ENCODE assay signal across 17 cellular contexts in genomic region chr2:43388371-43388770, GRCh38.
DNase-seq lines count a peak whose midpoint lies in the region; ATAC-seq and TF ChIP-seq lines count a peak whose summit lies in the region.
"Had no signal": no experiment of that assay in that cellular context is flagged by ENCODE, and none has a peak within 500 bp of the region (broad histone marks: within the 10 kb centered on the region; RNA-seq: fewer than 3 reads in every experiment).

No MANE protein-coding gene starts in this region.

- H3K9me3 ChIP-seq in SJCRH30 (replicated peaks): no peaks in the 10 kb centered on the region
- no peaks in the 10 kb centered on the region for H3K9me3 ChIP-seq in thyroid gland
- no peaks in the 10 kb centered on the region for H3K9me3 ChIP-seq in stomach
- H3K9me3 ChIP-seq: MG63 had no signal

- no peak overlapping the region for H3K4me3 ChIP-seq in KMS-11 (IDR thresholded peaks at IDR 0.05; ENCODE audit: insufficient read depth, low read depth, low read length)
- no peak overlapping the region for H3K4me3 ChIP-seq in SJCRH30
- no peak overlapping the region for H3K4me3 ChIP-seq in thyroid gland (replicated peaks in 1 of 3)
- no peak overlapping the region for H3K4me3 ChIP-seq in stomach
- H3K4me3 ChIP-seq: MG63 had no signal

- no peak for TF ChIP-seq EP300 in stomach (IDR thresholded peaks at IDR 0.05)

- H3K4me1 ChIP-seq in KMS-11 (ENCODE audit: low read depth, poor library complexity, severe bottlenecking) (peaks cover 85% of the 10 kb centered on the region), SJCRH30 (peaks cover 17% of the 10 kb centered on the region), thyroid gland (peaks cover 29 to 34% of the 10 kb centered on the region in 2 donors), stomach (peaks cover 4 to 48% (median 28%) of the 10 kb centered on the region in 4 donors)

- no peaks in the 10 kb centered on the region for H3K27me3 Mint-ChIP-seq in mesothelial cell of epicardium (ENCODE audit: low read depth)

- H3K9me3 Mint-ChIP-seq in mesothelial cell of epicardium: no peaks in the 10 kb centered on the region
- H3K9me3 Mint-ChIP-seq: H9 had no signal

- TF ChIP-seq POLR2A in thyroid gland (IDR thresholded peaks at IDR 0.05): no peak
- TF ChIP-seq POLR2A in stomach (IDR thresholded peaks at IDR 0.05): no peak

- DNase-seq in SJCRH30 (peak; percentile 13 to 79), mesothelial cell of epicardium (ENCODE audit: low spot score in 2 of 2, unreplicated experiment in 2 of 2) (no peak), thyroid gland (no peak), NCI-H345 treated with DMSO at 0.1 percent for 48 hours (lab: John Stamatoyannopoulos, UW; ENCODE audit: unreplicated experiment) (no peak), stomach (no peak)
- DNase-seq: ACHN; C1 segment of cervical spinal cord; DND-41; H9; NCI-H1092; NCI-H146; NCI-H2081 treated with DMSO at 0.1 percent for 48 hours; NK-92 treated with Interleukin-12 subunit alpha and Interleukin-12 subunit beta, amount 100 ng/mL, for 24 hours; SHP77 had no signal

- H3K36me3 ChIP-seq in KMS-11 (ENCODE audit: insufficient read depth): no peaks in the 10 kb centered on the region
- no peaks in the 10 kb centered on the region for H3K36me3 ChIP-seq in SJCRH30
- no peaks in the 10 kb centered on the region for H3K36me3 ChIP-seq in thyroid gland
- H3K36me3 ChIP-seq in stomach: no peaks in the 10 kb centered on the region
- H3K36me3 ChIP-seq: MG63 had no signal

- H3K4me3 Mint-ChIP-seq in mesothelial cell of epicardium: no peak overlapping the region
- H3K4me3 Mint-ChIP-seq: H9 had no signal

- peak overlapping the region; percentile 67 for H3K4me2 ChIP-seq in KMS-11

- H3K27ac Mint-ChIP-seq in mesothelial cell of epicardium: peak overlapping the region; percentile 70

- no peaks in the 10 kb centered on the region for H4K20me1 ChIP-seq in KMS-11 (ENCODE audit: insufficient read depth)

- H2AFZ ChIP-seq in KMS-11 (ENCODE audit: low read depth): no peak overlapping the region

- no peak overlapping the region; the same call in 1 of the 2 replicates for H3K9ac ChIP-seq in KMS-11

- no peak for ATAC-seq in GM21360 (IDR thresholded peaks at IDR 0.05; ENCODE audit: unreplicated experiment)

- TF ChIP-seq CTCF in KMS-11 (conservative IDR thresholded peaks at IDR 0.05; ENCODE audit: low read depth, low read length): no peak
- no peak for TF ChIP-seq CTCF in mesothelial cell of epicardium (IDR thresholded peaks at IDR 0.05; ENCODE audit: unreplicated experiment)
- no peak for TF ChIP-seq CTCF in thyroid gland (IDR thresholded peaks at IDR 0.05)
- TF ChIP-seq CTCF in stomach (IDR thresholded peaks at IDR 0.05): no peak

- 0 out of 2 replicates have a peak, but pooled peaks cover 3% of the 10 kb centered on the region for H3K79me2 ChIP-seq in KMS-11 (ENCODE audit: insufficient read depth, low read depth)

- 96 to 99% methylated on average over 2 of the region's 2 CpGs for WGBS in thyroid gland, 2 donors
- 89 to 99% (median 93%) methylated on average over 2 of the region's 2 CpGs for WGBS in stomach, 5 donors

- intact Hi-C loops in thyroid gland (cut with DNase I) (no loop called here), stomach (cut with DNase I; ENCODE audit: low total_unique reads) (no loop called here)

- H3K4me1 Mint-ChIP-seq in mesothelial cell of epicardium: peaks cover 42% of the 10 kb centered on the region
- H3K4me1 Mint-ChIP-seq: H9 had no signal

- H3K36me3 Mint-ChIP-seq in mesothelial cell of epicardium: peaks cover 3% of the 10 kb centered on the region

- no peaks in the 10 kb centered on the region for H3K27me3 ChIP-seq in KMS-11 (ENCODE audit: insufficient read depth, low read depth)
- H3K27me3 ChIP-seq in SJCRH30: no peaks in the 10 kb centered on the region
- no peaks in the 10 kb centered on the region for H3K27me3 ChIP-seq in thyroid gland
- no peaks in the 10 kb centered on the region for H3K27me3 ChIP-seq in stomach
- H3K27me3 ChIP-seq: MG63 had no signal

- H3K27ac ChIP-seq in KMS-11 (peak overlapping the region; percentile 68; the same call in 1 of the 2 replicates), SJCRH30 (no peak overlapping the region), thyroid gland (peak overlapping the region in 2 of 3 donors; percentile 65 to 83), stomach (no peak overlapping the region)

Comparison
In these comparisons a context has a peak if more than half of its experiments do, and no peak if none do; other contexts are left out.
1. H3K27ac ChIP-seq: peak in KMS-11 (single experiment) and thyroid gland (2 of 3); none in SJCRH30 (single experiment) and stomach (0 of 5).
2. DNase-seq: peak in SJCRH30 (2 of 2); none in mesothelial cell of epicardium (0 of 2), thyroid gland (0 of 2), NCI-H345 treated with DMSO at 0.1 percent for 48 hours (single experiment) and stomach (single experiment).